ENCODE assay signal across 8 cellular contexts in genomic region chr5:178113841-178114324, GRCh38. TPM values are rescaled to one million over a fixed set of nuclear protein-coding genes. Genes with fewer than 3 reads are reported as not detected.
A peak's percentile ranks its signal among the peaks of the same experiment; 100 is the strongest.
DNase-seq lines count a peak whose midpoint lies in the region; ATAC-seq and TF ChIP-seq lines count a peak whose summit lies in the region.

No MANE protein-coding gene starts in this region.

- H3K4me1 ChIP-seq in CD4-positive, alpha-beta memory T cell (ENCODE audit: insufficient read depth, low read length), result peaks cover 45% of the 10 kb centered on the region
- H3K4me1 ChIP-seq in left lung (peaks cover 6 to 53% of the 10 kb centered on the region in 2 donors), vagina (peaks cover 31% of the 10 kb centered on the region)

- H3K9me3 ChIP-seq in CD4-positive, alpha-beta memory T cell (ENCODE audit: control insufficient read depth in 1 of 2, low read length in 2 of 2), result no peaks in the 10 kb centered on the region
- no peaks in the 10 kb centered on the region for H3K9me3 ChIP-seq in left lung
- H3K9me3 ChIP-seq in vagina, result no peaks in the 10 kb centered on the region

- no peak for DNase-seq in CD4-positive, alpha-beta memory T cell
- DNase-seq in activated naive CD8-positive, alpha-beta T cell treated with anti-CD3 and anti-CD28 coated beads, Interleukin-2, amount 10 ng/mL, durations not matched to agents 7 days and 5 days, result peak; percentile 53
- DNase-seq in left lung (peak in 1 of 2 donors; percentile 79), vagina (ENCODE audit: extremely low spot score in 2 of 2) (no peak), NCI-H2107 treated with DMSO at 0.1 percent for 48 hours (lab: John Stamatoyannopoulos, UW; ENCODE audit: unreplicated experiment) (no peak), omental fat pad (ENCODE audit: low spot score) (no peak), pons (ENCODE audit: low spot score) (no peak)

- peaks cover 0 to 2% of the 10 kb centered on the region in 2 donors for H3K27me3 Mint-ChIP-seq in CD4-positive, alpha-beta memory T cell
- peaks cover 33% of the 10 kb centered on the region for H3K27me3 Mint-ChIP-seq in activated naive CD8-positive, alpha-beta T cell treated with anti-CD3 and anti-CD28 coated beads, Interleukin-2, amount 10 ng/mL, durations not matched to agents 7 days and 5 days

- H3K4me3 ChIP-seq in CD4-positive, alpha-beta memory T cell (ENCODE audit: low read length in 2 of 2), result peak overlapping the region; percentile 45 to 57
- peak overlapping the region; percentile 36 to 56 for H3K4me3 ChIP-seq in left lung
- H3K4me3 ChIP-seq in vagina, result peak overlapping the region; percentile 40 to 56

- TF ChIP-seq CTCF in left lung (IDR thresholded peaks at IDR 0.05) (no peak), vagina (IDR thresholded peaks at IDR 0.05) (no peak), omental fat pad (IDR thresholded peaks at IDR 0.05) (no peak)

- no peaks in the 10 kb centered on the region for H3K9me3 Mint-ChIP-seq in CD4-positive, alpha-beta memory T cell
- no peaks in the 10 kb centered on the region for H3K9me3 Mint-ChIP-seq in activated naive CD8-positive, alpha-beta T cell treated with anti-CD3 and anti-CD28 coated beads, Interleukin-2, amount 10 ng/mL, durations not matched to agents 7 days and 5 days

- H3K27ac Mint-ChIP-seq in CD4-positive, alpha-beta memory T cell, result peak overlapping the region; percentile 73 to 91 (median 87)
- peak overlapping the region; percentile 73 for H3K27ac Mint-ChIP-seq in activated naive CD8-positive, alpha-beta T cell treated with anti-CD3 and anti-CD28 coated beads, Interleukin-2, amount 10 ng/mL, durations not matched to agents 7 days and 5 days

- H3K4me3 Mint-ChIP-seq in CD4-positive, alpha-beta memory T cell, result peak overlapping the region; percentile 83 to 95 (median 86)
- peak overlapping the region; percentile 95 for H3K4me3 Mint-ChIP-seq in activated naive CD8-positive, alpha-beta T cell treated with anti-CD3 and anti-CD28 coated beads, Interleukin-2, amount 10 ng/mL, durations not matched to agents 7 days and 5 days

- peaks cover 20 to 50% (median 31%) of the 10 kb centered on the region in 4 donors for H3K4me1 Mint-ChIP-seq in CD4-positive, alpha-beta memory T cell
- H3K4me1 Mint-ChIP-seq in activated naive CD8-positive, alpha-beta T cell treated with anti-CD3 and anti-CD28 coated beads, Interleukin-2, amount 10 ng/mL, durations not matched to agents 7 days and 5 days, result peaks cover 38% of the 10 kb centered on the region

- peak overlapping the region; percentile 20 for H3K27ac ChIP-seq in CD4-positive, alpha-beta memory T cell (ENCODE audit: low read depth, low read length)
- H3K27ac ChIP-seq in left lung (peak overlapping the region; percentile 19 to 80), vagina (no peak overlapping the region)

- no peak for TF ChIP-seq POLR2A in vagina (IDR thresholded peaks at IDR 0.05)

- POLR2A ChIA-PET in CD4-positive, alpha-beta memory T cell (lab: Charles Lee; ENCODE audit: partially characterized antibody), result interaction anchor here (0.8 to 1.7 kb wide), 5 partner anchors 11 to 91 kb away, joined by 3 to 6 read pairs (median 5); partner anchors contain the start of genes HNRNPAB, NHP2 and RMND5B
- POLR2A ChIA-PET in activated naive CD8-positive, alpha-beta T cell treated with anti-CD3 and anti-CD28 coated beads, Interleukin-2, amount 10 ng/mL, durations not matched to agents 7 days and 5 days (lab: Charles Lee), result interaction anchor here (0.8 to 1.9 kb wide), 2 partner anchors 10 to 39 kb away, joined by 4 to 8 read pairs; partner anchors contain the start of gene NHP2

- H3K27me3 ChIP-seq in CD4-positive, alpha-beta memory T cell (ENCODE audit: insufficient read depth, low read length), result no peaks in the 10 kb centered on the region
- peaks cover 17 to 82% of the 10 kb centered on the region in 2 donors for H3K27me3 ChIP-seq in left lung
- H3K27me3 ChIP-seq in vagina, result no peaks in the 10 kb centered on the region

- no peaks in the 10 kb centered on the region for H3K36me3 ChIP-seq in CD4-positive, alpha-beta memory T cell (ENCODE audit: insufficient read depth, low read length)
- no peaks in the 10 kb centered on the region for H3K36me3 ChIP-seq in left lung
- H3K36me3 ChIP-seq in vagina, result no peaks in the 10 kb centered on the region

- ATAC-seq in HG03175 (IDR thresholded peaks at IDR 0.05; ENCODE audit: unreplicated experiment) (peak; percentile 8), left lung (peak; percentile 38), omental fat pad (ENCODE audit: low FRiP score) (no peak)
- no peak for ATAC-seq in activated naive CD8-positive, alpha-beta T cell treated with anti-CD3 and anti-CD28 coated beads, Interleukin-2, amount 10 ng/mL, durations not matched to agents 7 days and 5 days (ENCODE audit: low read depth)

- intact Hi-C loops in CD4-positive, alpha-beta memory T cell (cut with micrococcal nuclease), result loop anchor here (1.0 to 5.0 kb wide), 3 partner anchors 7 to 38 kb away; partner anchors contain the start of gene NHP2
- intact Hi-C loops in left lung (cut with DNase I) (no loop called here), vagina (cut with DNase I) (no loop called here)

- CTCF ChIA-PET in CD4-positive, alpha-beta memory T cell (lab: Charles Lee; ENCODE audit: partially characterized antibody), result no interaction called here

- peaks cover 0 to 6% of the 10 kb centered on the region in 2 donors for H3K36me3 Mint-ChIP-seq in CD4-positive, alpha-beta memory T cell
- peaks cover 2% of the 10 kb centered on the region for H3K36me3 Mint-ChIP-seq in activated naive CD8-positive, alpha-beta T cell treated with anti-CD3 and anti-CD28 coated beads, Interleukin-2, amount 10 ng/mL, durations not matched to agents 7 days and 5 days

RNA-seq across cellular contexts. Expression of gene N4BP3, which starts 0.6 kb away (rescaled TPM):
- 1 to 10 TPM; 1.7 to 2.0 TPM for total RNA-seq in CD4-positive, alpha-beta memory T cell
- polyA plus RNA-seq in CD4-positive, alpha-beta memory T cell, result under 1 TPM; 0.30 to 0.53 TPM
- total RNA-seq in activated naive CD8-positive, alpha-beta T cell treated with anti-CD3 and anti-CD28 coated beads, Interleukin-2, amount 10 ng/mL, durations not matched to agents 7 days and 5 days, result 1 to 10 TPM; 5.3 to 5.4 TPM
- 1 to 10 TPM; 3.6 to 6.2 TPM for total RNA-seq in left lung
- 4.9 TPM for total RNA-seq in vagina
- 1 to 10 TPM in 2 of 4 donors, under 1 TPM in 2; 0.84 to 3.5 (median 1.4) TPM for total RNA-seq in omental fat pad

RNA-seq across cellular contexts. Expression of gene RMND5B, which starts 16.9 kb away (rescaled TPM):
- 10 to 100 TPM; 38.6 to 39.0 TPM for total RNA-seq in CD4-positive, alpha-beta memory T cell
- polyA plus RNA-seq in CD4-positive, alpha-beta memory T cell, result 10 to 100 TPM; 23.4 to 28.5 TPM
- 10 to 100 TPM; 11.4 to 12.5 TPM for total RNA-seq in activated naive CD8-positive, alpha-beta T cell treated with anti-CD3 and anti-CD28 coated beads, Interleukin-2, amount 10 ng/mL, durations not matched to agents 7 days and 5 days
- 10 to 100 TPM; 30.8 to 41.5 TPM for total RNA-seq in left lung
- 51.6 TPM for total RNA-seq in vagina
- total RNA-seq in omental fat pad, result 10 to 100 TPM; 22.9 to 37.5 (median 27.7) TPM

RNA-seq across cellular contexts. Expression of gene NHP2, which starts 39.8 kb away (rescaled TPM):
- total RNA-seq in CD4-positive, alpha-beta memory T cell, result 10 to 100 TPM; 64.1 to 69.5 TPM
- polyA plus RNA-seq in CD4-positive, alpha-beta memory T cell, result 100 to 1,000 TPM; 208 to 250 TPM
- 100 to 1,000 TPM; 113 to 124 TPM for total RNA-seq in activated naive CD8-positive, alpha-beta T cell treated with anti-CD3 and anti-CD28 coated beads, Interleukin-2, amount 10 ng/mL, durations not matched to agents 7 days and 5 days
- total RNA-seq in left lung (100 to 1,000 TPM in 1 of 2 donors, 10 to 100 TPM in 1; 65.0 to 105 TPM), vagina (172 TPM), omental fat pad (100 to 1,000 TPM; 173 to 241 (median 221) TPM)

Comparison
In these comparisons a context has a peak if more than half of its experiments do, and no peak if none do; other contexts are left out.
1. ATAC-seq: peak in HG03175 (single experiment) and left lung (single experiment); none in activated naive CD8-positive, alpha-beta T cell treated with anti-CD3 and anti-CD28 coated beads, Interleukin-2, amount 10 ng/mL, durations not matched to agents 7 days and 5 days (single experiment) and omental fat pad (single experiment).
2. Peak in every context shown above with its lines, with median percentiles within 50 percentile points of each other: H3K4me3 ChIP-seq.